In the genomic region with DNA sequence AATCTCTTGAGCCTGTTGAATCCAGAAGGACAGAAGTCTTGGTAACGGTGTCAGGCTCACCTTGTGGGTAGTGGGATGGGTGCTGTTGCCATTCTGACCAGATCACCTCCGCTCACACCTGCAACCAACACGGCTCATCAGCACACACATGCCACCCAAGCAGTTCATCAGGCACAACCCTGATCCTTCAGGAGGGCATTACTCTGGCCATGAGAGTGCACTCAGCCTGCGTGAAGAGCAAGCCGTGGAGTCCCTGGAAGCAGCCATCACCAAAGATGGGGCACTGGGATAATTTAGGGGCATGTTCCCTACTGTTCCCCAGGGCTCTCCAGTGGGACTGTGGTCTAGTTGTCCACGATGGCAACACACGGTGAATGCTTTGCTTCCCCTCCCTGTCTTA, we compare ENCODE assay signal across 29 cellular contexts.
"Had no signal": no experiment of that assay in that cellular context is flagged by ENCODE, and none has a peak within 500 bp of the region (broad histone marks: within the 10 kb centered on the region; RNA-seq: fewer than 3 reads in every experiment).

No MANE protein-coding gene starts in this region.

- H3K4me2 ChIP-seq: KMS-11 had no signal

- H3K27me3 Mint-ChIP-seq: activated CD4-positive, alpha-beta memory T cell treated with anti-CD3 and anti-CD28 coated beads for 36 hours; activated naive CD8-positive, alpha-beta T cell treated with anti-CD3 and anti-CD28 coated beads for 36 hours had no signal

- H3K4me3 ChIP-seq: cardiac muscle cell, SJCRH30, SK-N-MC had no signal

- H3K9me3 ChIP-seq: SJCRH30 had no signal

- H3K9ac ChIP-seq: KMS-11 had no signal

- H3K4me3 Mint-ChIP-seq: activated B cell treated with CpG ODN at 0.5 μM for 24 hours; activated CD4-positive, alpha-beta memory T cell treated with anti-CD3 and anti-CD28 coated beads for 36 hours; activated naive CD8-positive, alpha-beta T cell treated with anti-CD3 and anti-CD28 coated beads for 36 hours; T-helper 1 cell treated with Interleukin-12 subunit alpha and Interleukin-12 subunit beta and Interleukin-4 antibody, amounts not matched to agents 30 μg/mL and 1 μg/mL, for 36 hours; T-helper 2 cell treated with Interferon-gamma antibody and Interleukin-4, amounts not matched to agents 5 μg/mL and 100 μg/mL, for 36 hours had no signal

- H3K27ac ChIP-seq: brain microvascular endothelial cell, KMS-11, SJCRH30, SK-N-MC had no signal

- ATAC-seq: Panc1 had no signal

- DNase-seq: activated B cell treated with CpG ODN at 0.5 μM for 24 hours; activated CD4-positive, alpha-beta memory T cell treated with anti-CD3 and anti-CD28 coated beads for 36 hours; activated CD4-positive, alpha-beta T cell treated with anti-CD3 and anti-CD28 coated beads for 4 hours; activated CD4-positive, alpha-beta T cell treated with anti-CD3 and anti-CD28 coated beads, Interleukin-2, amount 50 U/mL, for 1 hour; activated CD4-positive, CD25-positive, alpha-beta regulatory T cell treated with anti-CD3 and anti-CD28 coated beads, Interleukin-2, amount 50 U/mL, for 72 hours; activated CD8-positive, alpha-beta memory T cell treated with anti-CD3 and anti-CD28 coated beads, Interleukin-2, amount 50 U/mL, for 4 hours; activated effector memory CD4-positive, alpha-beta T cell treated with Interleukin-2 at 50 U/mL for 16 hours; activated naive CD4-positive, alpha-beta T cell treated with anti-CD3 and anti-CD28 coated beads, Interleukin-2, amount 50 U/mL, for 16 hours; activated naive CD8-positive, alpha-beta T cell treated with anti-CD3 and anti-CD28 coated beads for 36 hours; activated T-cell treated with anti-CD3 and anti-CD28 coated beads, Interleukin-2, amount 50 U/mL, for 48 hours; amniotic stem cell; aorta; brain microvascular endothelial cell; MM.1S; MV-4-11; NCI-H1092; NCI-H1436 treated with DMSO at 0.1 percent for 48 hours; NCI-H1694 treated with DMSO at 0.1 percent for 48 hours; NCI-H2029; NCI-H345; NCI-H524 treated with DMSO at 0.1 percent for 48 hours; SHP77; SJCRH30 had no signal

- H3K4me1 Mint-ChIP-seq: activated B cell treated with CpG ODN at 0.5 μM for 24 hours had no signal

- H3K27ac Mint-ChIP-seq: activated B cell treated with CpG ODN at 0.5 μM for 24 hours; activated CD4-positive, alpha-beta memory T cell treated with anti-CD3 and anti-CD28 coated beads for 36 hours; activated naive CD8-positive, alpha-beta T cell treated with anti-CD3 and anti-CD28 coated beads for 36 hours; T-helper 1 cell treated with Interleukin-12 subunit alpha and Interleukin-12 subunit beta and Interleukin-4 antibody, amounts not matched to agents 30 μg/mL and 1 μg/mL, for 36 hours; T-helper 2 cell treated with Interferon-gamma antibody and Interleukin-4, amounts not matched to agents 5 μg/mL and 100 μg/mL, for 36 hours had no signal

- H3K36me3 ChIP-seq: brain microvascular endothelial cell, cardiac muscle cell, SJCRH30 had no signal

- H3K9me3 Mint-ChIP-seq: T-helper 1 cell treated with Interleukin-12 subunit alpha and Interleukin-12 subunit beta and Interleukin-4 antibody, amounts not matched to agents 30 μg/mL and 1 μg/mL, for 36 hours had no signal

- H3K27me3 ChIP-seq: brain microvascular endothelial cell, cardiac muscle cell, SJCRH30 had no signal
